ENCODE assay signal across 8 cellular contexts in the genomic region with DNA sequence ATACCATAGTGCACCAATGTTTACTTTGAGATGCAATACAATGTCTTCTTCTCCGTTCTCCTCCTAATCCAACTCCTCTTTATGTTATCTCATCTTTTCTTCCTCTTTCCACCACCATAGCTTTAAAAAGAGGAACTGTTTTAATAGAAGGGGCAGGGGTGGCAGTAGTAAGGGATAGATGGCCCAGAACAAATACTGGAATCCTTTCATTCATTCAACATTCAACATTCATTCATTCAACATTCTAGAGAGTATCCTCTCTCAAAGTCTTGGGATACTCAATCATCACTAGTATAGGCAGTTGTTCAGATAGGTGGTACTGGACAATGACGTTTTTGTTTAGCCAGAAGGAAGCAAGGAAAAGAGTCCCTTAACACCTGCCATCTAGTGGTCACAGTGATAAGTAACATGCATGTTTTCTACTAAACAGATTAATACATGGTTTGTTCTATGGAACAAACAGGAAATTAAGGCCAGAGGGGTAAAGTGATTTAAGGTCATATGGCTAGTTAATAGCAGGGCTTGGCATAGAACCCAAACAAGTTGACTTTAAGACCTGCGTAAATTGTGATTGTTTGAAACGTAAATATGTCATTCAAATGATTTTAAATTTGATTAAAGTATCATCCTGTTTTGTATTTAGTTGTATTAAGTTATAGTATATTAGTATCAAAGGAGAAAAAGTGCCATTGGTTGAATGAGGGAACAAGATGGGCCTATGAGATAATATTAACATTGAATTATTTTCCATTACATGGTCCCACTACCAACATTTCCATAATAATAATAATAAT. TPM values are rescaled to one million over a fixed set of nuclear protein-coding genes. Genes with fewer than 3 reads are reported as not detected.
DNase-seq lines count a peak whose midpoint lies in the region; ATAC-seq and TF ChIP-seq lines count a peak whose summit lies in the region.

No MANE protein-coding gene starts in this region.

- H3K27ac ChIP-seq in heart left ventricle, result no peak overlapping the region
- peak overlapping the region in 1 of 2 experiments; percentile 89; a peak in 2 of 4 replicates for H3K27ac ChIP-seq in SK-N-SH (ENCODE audit: low read depth in 2 of 2, low read length in 1 of 2)
- H3K27ac ChIP-seq in smooth muscle cell (ENCODE audit: low read depth), result no peak overlapping the region

- H3K4me2 ChIP-seq in SK-N-SH (no peak overlapping the region), smooth muscle cell (no peak overlapping the region)

- TF ChIP-seq RAD21 in SK-N-SH (IDR thresholded peaks at IDR 0.05; ENCODE audit: low read length), result peak; percentile 57

- DNase-seq in heart left ventricle (no peak), left cardiac atrium (no peak), NCI-H1105 treated with DMSO at 0.1 percent for 48 hours (lab: John Stamatoyannopoulos, UW) (peak; percentile 78), SK-N-SH (peak; percentile 54), fibroblast of villous mesenchyme (ENCODE audit: low read depth) (peak; percentile 58), smooth muscle cell (lab: John Stamatoyannopoulos, UW; ENCODE audit: unreplicated experiment) (no peak), HK-2 (ENCODE audit: unreplicated experiment) (no peak), anterior cingulate cortex (lab: John Stamatoyannopoulos, UW) (no peak)

- peak overlapping the region; percentile 18; the same call in 1 of the 2 replicates for H2AFZ ChIP-seq in SK-N-SH (ENCODE audit: low read depth)
- no peak overlapping the region for H2AFZ ChIP-seq in smooth muscle cell (ENCODE audit: low read depth)

- no peaks in the 10 kb centered on the region for H3K9me2 ChIP-seq in SK-N-SH

- H4K20me1 ChIP-seq in SK-N-SH (ENCODE audit: insufficient read depth), result no peaks in the 10 kb centered on the region
- no peaks in the 10 kb centered on the region for H4K20me1 ChIP-seq in smooth muscle cell (ENCODE audit: low read depth)

- 44 to 50% (median 46%) methylated on average over 4 of the region's 4 CpGs for WGBS in heart left ventricle, 4 donors
- WGBS in SK-N-SH (ENCODE audit: low lambda C conversion rate), result 55% methylated on average over 4 of the region's 4 CpGs
- 52% methylated on average over 4 of the region's 4 CpGs for WGBS in smooth muscle cell (ENCODE audit: low lambda C conversion rate)

- H3K4me1 ChIP-seq in heart left ventricle (peaks cover 0 to 14% (median 10%) of the 10 kb centered on the region in 12 donors), SK-N-SH (ENCODE audit: control insufficient read depth in 1 of 2, insufficient read depth in 2 of 2, low read depth in 1 of 2, low read length in 1 of 2) (peaks cover 0 to 17% of the 10 kb centered on the region in 2 experiments; a peak in 3 of 4 replicates), smooth muscle cell (ENCODE audit: low read depth) (peaks cover 10% of the 10 kb centered on the region)

- H3K36me3 ChIP-seq in heart left ventricle, result no peaks in the 10 kb centered on the region
- peaks cover 0 to 3% of the 10 kb centered on the region in 2 experiments for H3K36me3 ChIP-seq in SK-N-SH (replicated peaks in 1 of 2; ENCODE audit: control insufficient read depth in 1 of 2, insufficient read depth in 2 of 2, low read length in 1 of 2)
- H3K36me3 ChIP-seq in smooth muscle cell (ENCODE audit: low read depth), result no peaks in the 10 kb centered on the region

- TF ChIP-seq EP300 in SK-N-SH (IDR thresholded peaks at IDR 0.05; ENCODE audit: borderline replicate concordance in 1 of 2, low read depth in 1 of 2, low read length in 1 of 2), result no peak

- no peaks in the 10 kb centered on the region for H3F3A ChIP-seq in SK-N-SH (replicated peaks; ENCODE audit: insufficient read depth)
- H3F3A ChIP-seq in smooth muscle cell (ENCODE audit: low read depth), result no peaks in the 10 kb centered on the region

- H3K9me3 ChIP-seq in heart left ventricle, result no peaks in the 10 kb centered on the region
- no peaks in the 10 kb centered on the region for H3K9me3 ChIP-seq in SK-N-SH
- H3K9me3 ChIP-seq in smooth muscle cell (replicated peaks; ENCODE audit: low read depth), result no peaks in the 10 kb centered on the region

- CTCF ChIA-PET in SK-N-SH (lab: Yijun Ruan, JAX), result interaction anchor here (0.7 to 4.3 kb wide), 9 partner anchors 8 to 438 kb away, joined by 3 to 32 read pairs (median 3); no protein-coding TSS in a partner anchor

- intact Hi-C loops in heart left ventricle (cut with DNase I), result loop anchor here in 1 of 10 donors (5.0 kb wide), 1 partner anchor 217 kb away; a partner anchor contains a TSS
- intact Hi-C loops in left cardiac atrium (cut with DNase I), result no loop called here

- POLR2A ChIA-PET in SK-N-SH (lab: Yijun Ruan, JAX), result no interaction called here

- H3K9ac ChIP-seq in SK-N-SH (no peak overlapping the region), smooth muscle cell (ENCODE audit: low read depth) (no peak overlapping the region)

- peak in 11 of 12 donors; percentile 19 to 62 (median 55) for TF ChIP-seq CTCF in heart left ventricle (IDR thresholded peaks at IDR 0.05)
- peak; percentile 79 for TF ChIP-seq CTCF in SK-N-SH (IDR thresholded peaks at IDR 0.05)
- TF ChIP-seq CTCF in fibroblast of villous mesenchyme (IDR thresholded peaks at IDR 0.05; ENCODE audit: insufficient read depth, low read depth, low read length), result peak; percentile 79
- peak; percentile 60 for TF ChIP-seq CTCF in smooth muscle cell (IDR thresholded peaks at IDR 0.05; ENCODE audit: borderline replicate concordance, insufficient read depth, poor library complexity, severe bottlenecking)

- ATAC-seq in heart left ventricle (no peak), left cardiac atrium (no peak)

- H3K4me3 ChIP-seq in heart left ventricle (no peak overlapping the region), SK-N-SH (ENCODE audit: low read depth in 2 of 2, low read length in 1 of 2) (no peak overlapping the region; a peak in 1 of 4 replicates), fibroblast of villous mesenchyme (ENCODE audit: low read depth, low read length) (no peak overlapping the region), smooth muscle cell (no peak overlapping the region)

- H3K27me3 ChIP-seq in heart left ventricle (peaks cover 0 to 26% (median 2%) of the 10 kb centered on the region in 9 donors), SK-N-SH (ENCODE audit: insufficient read depth) (no peaks in the 10 kb centered on the region), smooth muscle cell (ENCODE audit: low read depth) (no peaks in the 10 kb centered on the region)

- H3K79me2 ChIP-seq in SK-N-SH (ENCODE audit: insufficient read depth) (peaks cover 11% of the 10 kb centered on the region; the same call in 1 of the 2 replicates), smooth muscle cell (ENCODE audit: low read depth) (peaks cover 13% of the 10 kb centered on the region)

- TF ChIP-seq POLR2A in heart left ventricle (IDR thresholded peaks at IDR 0.05), result no peak

TF ChIP-seq in SK-N-SH, 30 proteins besides CTCF, POLR2A, EP300 and RAD21:
- no peak for TF ChIP-seq RXRA (IDR thresholded peaks at IDR 0.05; ENCODE audit: borderline replicate concordance, low read depth)
- peak; percentile 36 for TF ChIP-seq SMC3 (IDR thresholded peaks at IDR 0.05; ENCODE audit: low read depth, low read length)
- TF ChIP-seq, protein P1, sequence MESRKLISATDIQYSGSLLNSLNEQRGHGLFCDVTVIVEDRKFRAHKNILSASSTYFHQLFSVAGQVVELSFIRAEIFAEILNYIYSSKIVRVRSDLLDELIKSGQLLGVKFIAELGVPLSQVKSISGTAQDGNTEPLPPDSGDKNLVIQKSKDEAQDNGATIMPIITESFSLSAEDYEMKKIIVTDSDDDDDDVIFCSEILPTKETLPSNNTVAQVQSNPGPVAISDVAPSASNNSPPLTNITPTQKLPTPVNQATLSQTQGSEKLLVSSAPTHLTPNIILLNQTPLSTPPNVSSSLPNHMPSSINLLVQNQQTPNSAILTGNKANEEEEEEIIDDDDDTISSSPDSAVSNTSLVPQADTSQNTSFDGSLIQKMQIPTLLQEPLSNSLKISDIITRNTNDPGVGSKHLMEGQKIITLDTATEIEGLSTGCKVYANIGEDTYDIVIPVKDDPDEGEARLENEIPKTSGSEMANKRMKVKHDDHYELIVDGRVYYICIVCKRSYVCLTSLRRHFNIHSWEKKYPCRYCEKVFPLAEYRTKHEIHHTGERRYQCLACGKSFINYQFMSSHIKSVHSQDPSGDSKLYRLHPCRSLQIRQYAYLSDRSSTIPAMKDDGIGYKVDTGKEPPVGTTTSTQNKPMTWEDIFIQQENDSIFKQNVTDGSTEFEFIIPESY (IDR thresholded peaks at IDR 0.05; ENCODE audit: borderline replicate concordance, low read depth), result no peak
- TF ChIP-seq JUND (IDR thresholded peaks at IDR 0.05), result no peak
- TF ChIP-seq, protein P2, sequence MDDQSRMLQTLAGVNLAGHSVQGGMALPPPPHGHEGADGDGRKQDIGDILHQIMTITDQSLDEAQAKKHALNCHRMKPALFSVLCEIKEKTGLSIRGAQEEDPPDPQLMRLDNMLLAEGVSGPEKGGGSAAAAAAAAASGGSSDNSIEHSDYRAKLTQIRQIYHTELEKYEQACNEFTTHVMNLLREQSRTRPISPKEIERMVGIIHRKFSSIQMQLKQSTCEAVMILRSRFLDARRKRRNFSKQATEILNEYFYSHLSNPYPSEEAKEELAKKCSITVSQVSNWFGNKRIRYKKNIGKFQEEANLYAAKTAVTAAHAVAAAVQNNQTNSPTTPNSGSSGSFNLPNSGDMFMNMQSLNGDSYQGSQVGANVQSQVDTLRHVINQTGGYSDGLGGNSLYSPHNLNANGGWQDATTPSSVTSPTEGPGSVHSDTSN (IDR thresholded peaks at IDR 0.05), result no peak
- TF ChIP-seq FOXM1 (IDR thresholded peaks at IDR 0.05; ENCODE audit: low read depth), result no peak
- no peak for TF ChIP-seq ELF1 (IDR thresholded peaks at IDR 0.05)

RNA-seq across cellular contexts. Expression of a gene that starts 26.9 kb away (rescaled TPM):
- 10 to 100 TPM; 12.3 to 26.0 (median 17.5) TPM for total RNA-seq in heart left ventricle
- 1 to 10 TPM; 5.1 to 5.9 TPM for polyA plus RNA-seq in heart left ventricle
- total RNA-seq in left cardiac atrium, result 10 to 100 TPM; 12.8 to 15.3 TPM
- polyA plus RNA-seq in SK-N-SH (2012; rRNA removed), result 2.5 and 4.2 TPM in 2 replicates
- polyA plus RNA-seq in SK-N-SH (2012; cell fraction: cytosol; rRNA removed), result 3.7 and 4.1 TPM in 2 replicates
- polyA plus RNA-seq in SK-N-SH (2012; cell fraction: nucleus; rRNA removed), result 2.0 and 3.0 TPM in 2 replicates
- total RNA-seq in fibroblast of villous mesenchyme, result 2.9 and 6.5 TPM in 2 replicates
- total RNA-seq in smooth muscle cell, result 2.7 and 3.7 TPM in 2 replicates
- polyA plus RNA-seq in smooth muscle cell, result 1.5 and 2.9 TPM in 2 replicates

Comparison
In these comparisons a context has a peak if more than half of its experiments do, and no peak if none do; other contexts are left out.
1. DNase-seq: peak in NCI-H1105 treated with DMSO at 0.1 percent for 48 hours (single experiment), SK-N-SH (single experiment) and fibroblast of villous mesenchyme (single experiment); none in heart left ventricle (0 of 5), left cardiac atrium (single experiment), smooth muscle cell (single experiment), HK-2 (single experiment) and anterior cingulate cortex (0 of 58).
2. Peak in every context shown above with its lines, with median percentiles within 50 percentile points of each other: CTCF ChIP-seq.